ENCODE assay signal across 8 cellular contexts in the genomic region with DNA sequence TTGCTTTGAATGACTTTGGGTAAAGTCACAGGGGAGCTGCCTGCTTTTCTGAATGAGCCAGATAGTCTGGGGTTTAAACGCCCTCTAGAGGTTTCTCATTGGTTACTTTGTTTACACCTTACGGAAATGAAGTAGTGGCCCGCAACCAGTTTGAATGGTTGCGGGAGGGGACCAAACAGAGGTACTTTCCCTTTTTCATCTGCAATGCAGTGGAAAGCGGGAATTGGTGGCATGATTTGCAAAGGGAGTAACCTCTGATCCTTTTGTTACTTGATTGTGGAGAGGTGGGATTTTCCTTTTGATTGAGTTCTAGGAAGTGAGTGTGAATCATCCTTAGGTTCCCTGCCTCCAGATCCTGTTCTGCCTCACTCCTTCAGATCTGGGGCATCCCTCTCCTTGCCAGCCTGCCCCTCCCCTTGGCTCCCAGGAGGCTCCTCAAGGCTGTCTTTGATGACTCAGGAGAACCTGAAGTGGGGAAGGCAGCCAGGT. TPM values are rescaled to one million over a fixed set of nuclear protein-coding genes. Genes with fewer than 3 reads are reported as not detected.
DNase-seq lines count a peak whose midpoint lies in the region; ATAC-seq, FAIRE-seq and TF ChIP-seq lines count a peak whose summit lies in the region.

No MANE protein-coding gene starts in this region.

- H3K4me3 Mint-ChIP-seq in chondrocyte (ENCODE audit: unreplicated experiment), result no peak overlapping the region
- peak overlapping the region in 4 of 10 donors; percentile 19 to 60 (median 28) for H3K4me3 Mint-ChIP-seq in naive thymus-derived CD8-positive, alpha-beta T cell

- peaks cover 7% of the 10 kb centered on the region for H3K4me1 Mint-ChIP-seq in chondrocyte (ENCODE audit: low read depth)
- H3K4me1 Mint-ChIP-seq in naive thymus-derived CD8-positive, alpha-beta T cell, result peaks cover 6 to 25% (median 20%) of the 10 kb centered on the region in 4 donors

- no peak overlapping the region for H3K27ac Mint-ChIP-seq in chondrocyte (ENCODE audit: unreplicated experiment)
- peak overlapping the region in 2 of 10 donors; percentile 15 to 74 for H3K27ac Mint-ChIP-seq in naive thymus-derived CD8-positive, alpha-beta T cell

- peak; percentile 72 for TF ChIP-seq CTCF in chondrocyte (IDR thresholded peaks at IDR 0.05)

- peak; percentile 74 for ATAC-seq in GM18499 (IDR thresholded peaks at IDR 0.05; ENCODE audit: insufficient read depth, unreplicated experiment)
- peak; percentile 75 for ATAC-seq in HG02763 (IDR thresholded peaks at IDR 0.05; ENCODE audit: unreplicated experiment)
- ATAC-seq in naive thymus-derived CD8-positive, alpha-beta T cell, result peak; percentile 58 to 68
- no peak for ATAC-seq in HG03571 (IDR thresholded peaks at IDR 0.05; ENCODE audit: unreplicated experiment)

- TF ChIP-seq POLR2A in GM12891 (IDR thresholded peaks at IDR 0.05; ENCODE audit: low read depth, low read length), result no peak

- FAIRE-seq in GM12891 (lab: Jason Lieb, UNC), result no peak

- H3K27me3 Mint-ChIP-seq in chondrocyte (ENCODE audit: low read depth), result peaks cover 23% of the 10 kb centered on the region
- H3K27me3 Mint-ChIP-seq in naive thymus-derived CD8-positive, alpha-beta T cell, result peaks cover 0 to 5% (median 2%) of the 10 kb centered on the region in 5 donors

- H3K9me3 Mint-ChIP-seq in chondrocyte (ENCODE audit: low read depth), result no peaks in the 10 kb centered on the region
- peaks cover 0 to 5% (median 1%) of the 10 kb centered on the region in 9 donors for H3K9me3 Mint-ChIP-seq in naive thymus-derived CD8-positive, alpha-beta T cell

- no peaks in the 10 kb centered on the region for H3K36me3 Mint-ChIP-seq in chondrocyte (ENCODE audit: low read depth)
- peaks cover 0 to 1% (median 1%) of the 10 kb centered on the region in 3 donors for H3K36me3 Mint-ChIP-seq in naive thymus-derived CD8-positive, alpha-beta T cell

- POLR2A ChIA-PET in naive thymus-derived CD8-positive, alpha-beta T cell (lab: Charles Lee), result no interaction called here

- DNase-seq in CD1c-positive myeloid dendritic cell (ENCODE audit: extremely low spot score) (peak; percentile 14), NCI-H69 (lab: John Stamatoyannopoulos, UW) (peak; percentile 70), chondrocyte (ENCODE audit: low spot score) (no peak), GM12891 (ENCODE audit: insufficient read length, low spot score) (no peak)
- peak in 4 of 10 donors; percentile 5 to 39 (median 17) for DNase-seq in naive thymus-derived CD8-positive, alpha-beta T cell

TF ChIP-seq in GM12891, 5 proteins besides CTCF, POLR2A, EP300 and RAD21:
- no peak for TF ChIP-seq PAX5 (IDR thresholded peaks at IDR 0.05; ENCODE audit: insufficient read depth, low read length, severe bottlenecking)
- TF ChIP-seq TAF1 (IDR thresholded peaks at IDR 0.05; ENCODE audit: low read depth, low read length), result no peak
- no peak for TF ChIP-seq POU2F2 (IDR thresholded peaks at IDR 0.05; ENCODE audit: low read depth, low read length)
- TF ChIP-seq SPI1 (IDR thresholded peaks at IDR 0.05; ENCODE audit: low read depth, low read length), result no peak
- no peak for TF ChIP-seq POLR2AphosphoS5 (IDR thresholded peaks at IDR 0.05; ENCODE audit: low read depth, low read length)

RNA-seq across cellular contexts. Expression of a gene that starts 15.9 kb away (rescaled TPM):
- total RNA-seq in chondrocyte, result 0.28 TPM in 1 of 3 replicates, not detected in the others
- not detected for total RNA-seq in naive thymus-derived CD8-positive, alpha-beta T cell
- not detected for polyA plus RNA-seq in naive thymus-derived CD8-positive, alpha-beta T cell
- polyA plus RNA-seq in GM12891 (2012; ENCODE audit: low read depth, missing spikeins), result not detected

Comparison
In these comparisons a context has a peak if more than half of its experiments do, and no peak if none do; other contexts are left out.
1. DNase-seq: peak in CD1c-positive myeloid dendritic cell (single experiment) and NCI-H69 (single experiment); none in chondrocyte (single experiment) and GM12891 (single experiment).